2 cellular contexts compared by ENCODE assay signal in the genomic region with DNA sequence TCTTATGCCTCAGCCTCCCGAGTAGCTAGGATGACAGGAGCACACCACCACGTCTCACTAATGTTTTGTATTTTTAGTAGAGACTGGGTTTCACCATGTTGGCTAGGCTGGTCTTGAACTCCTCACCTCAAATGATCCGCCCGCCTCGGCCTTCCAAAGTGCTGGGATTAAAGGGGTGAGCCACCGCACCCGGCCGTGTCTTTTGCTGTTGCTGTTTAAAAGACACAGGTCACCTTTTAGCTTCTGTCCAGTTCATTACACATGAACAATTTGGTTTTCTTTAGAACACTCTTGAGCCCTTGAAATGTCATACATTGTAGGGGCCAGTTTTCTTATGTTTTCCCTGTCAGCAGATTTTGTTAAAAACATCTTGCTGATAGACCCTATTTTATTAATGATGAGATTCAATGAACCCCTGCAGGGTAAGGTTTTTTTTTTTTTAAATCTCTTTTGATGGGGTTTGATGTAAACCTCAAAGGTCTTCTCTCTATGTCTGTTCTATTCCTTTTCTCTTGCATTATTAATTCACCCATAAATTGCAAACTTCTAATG.
A peak's percentile ranks its signal among the peaks of the same experiment; 100 is the strongest.
TF ChIP-seq lines count a peak whose summit lies in the region.

No MANE protein-coding gene starts in this region.

TF ChIP-seq in HCT116, 20 proteins besides CTCF, POLR2A, EP300 and RAD21:
- TF ChIP-seq SRF (IDR thresholded peaks at IDR 0.05; ENCODE audit: low read depth): no peak
- TF ChIP-seq CBX3 (IDR thresholded peaks at IDR 0.05; ENCODE audit: low read depth): no peak
- TF ChIP-seq SIN3A (IDR thresholded peaks at IDR 0.05; ENCODE audit: low read depth): no peak
- TF ChIP-seq EZH2 (IDR thresholded peaks at IDR 0.05): no peak
- TF ChIP-seq JUND (IDR thresholded peaks at IDR 0.05): no peak
- TF ChIP-seq, protein P1, sequence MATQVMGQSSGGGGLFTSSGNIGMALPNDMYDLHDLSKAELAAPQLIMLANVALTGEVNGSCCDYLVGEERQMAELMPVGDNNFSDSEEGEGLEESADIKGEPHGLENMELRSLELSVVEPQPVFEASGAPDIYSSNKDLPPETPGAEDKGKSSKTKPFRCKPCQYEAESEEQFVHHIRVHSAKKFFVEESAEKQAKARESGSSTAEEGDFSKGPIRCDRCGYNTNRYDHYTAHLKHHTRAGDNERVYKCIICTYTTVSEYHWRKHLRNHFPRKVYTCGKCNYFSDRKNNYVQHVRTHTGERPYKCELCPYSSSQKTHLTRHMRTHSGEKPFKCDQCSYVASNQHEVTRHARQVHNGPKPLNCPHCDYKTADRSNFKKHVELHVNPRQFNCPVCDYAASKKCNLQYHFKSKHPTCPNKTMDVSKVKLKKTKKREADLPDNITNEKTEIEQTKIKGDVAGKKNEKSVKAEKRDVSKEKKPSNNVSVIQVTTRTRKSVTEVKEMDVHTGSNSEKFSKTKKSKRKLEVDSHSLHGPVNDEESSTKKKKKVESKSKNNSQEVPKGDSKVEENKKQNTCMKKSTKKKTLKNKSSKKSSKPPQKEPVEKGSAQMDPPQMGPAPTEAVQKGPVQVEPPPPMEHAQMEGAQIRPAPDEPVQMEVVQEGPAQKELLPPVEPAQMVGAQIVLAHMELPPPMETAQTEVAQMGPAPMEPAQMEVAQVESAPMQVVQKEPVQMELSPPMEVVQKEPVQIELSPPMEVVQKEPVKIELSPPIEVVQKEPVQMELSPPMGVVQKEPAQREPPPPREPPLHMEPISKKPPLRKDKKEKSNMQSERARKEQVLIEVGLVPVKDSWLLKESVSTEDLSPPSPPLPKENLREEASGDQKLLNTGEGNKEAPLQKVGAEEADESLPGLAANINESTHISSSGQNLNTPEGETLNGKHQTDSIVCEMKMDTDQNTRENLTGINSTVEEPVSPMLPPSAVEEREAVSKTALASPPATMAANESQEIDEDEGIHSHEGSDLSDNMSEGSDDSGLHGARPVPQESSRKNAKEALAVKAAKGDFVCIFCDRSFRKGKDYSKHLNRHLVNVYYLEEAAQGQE (IDR thresholded peaks at IDR 0.05; ENCODE audit: low read depth): no peak
- TF ChIP-seq, protein P2, sequence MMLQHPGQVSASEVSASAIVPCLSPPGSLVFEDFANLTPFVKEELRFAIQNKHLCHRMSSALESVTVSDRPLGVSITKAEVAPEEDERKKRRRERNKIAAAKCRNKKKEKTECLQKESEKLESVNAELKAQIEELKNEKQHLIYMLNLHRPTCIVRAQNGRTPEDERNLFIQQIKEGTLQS (IDR thresholded peaks at IDR 0.05): no peak
- TF ChIP-seq, protein P3, sequence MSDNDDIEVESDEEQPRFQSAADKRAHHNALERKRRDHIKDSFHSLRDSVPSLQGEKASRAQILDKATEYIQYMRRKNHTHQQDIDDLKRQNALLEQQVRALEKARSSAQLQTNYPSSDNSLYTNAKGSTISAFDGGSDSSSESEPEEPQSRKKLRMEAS (IDR thresholded peaks at IDR 0.05): no peak
- TF ChIP-seq FOSL1 (IDR thresholded peaks at IDR 0.05; ENCODE audit: low read depth): no peak
- TF ChIP-seq ZNF274 (IDR thresholded peaks at IDR 0.05; ENCODE audit: low read depth, low read length): no peak
- no peak for TF ChIP-seq EGR1 (IDR thresholded peaks at IDR 0.05; ENCODE audit: low read depth)

TF ChIP-seq in K562, 482 proteins besides CTCF, POLR2A, EP300 and RAD21:
- TF ChIP-seq, protein P4, sequence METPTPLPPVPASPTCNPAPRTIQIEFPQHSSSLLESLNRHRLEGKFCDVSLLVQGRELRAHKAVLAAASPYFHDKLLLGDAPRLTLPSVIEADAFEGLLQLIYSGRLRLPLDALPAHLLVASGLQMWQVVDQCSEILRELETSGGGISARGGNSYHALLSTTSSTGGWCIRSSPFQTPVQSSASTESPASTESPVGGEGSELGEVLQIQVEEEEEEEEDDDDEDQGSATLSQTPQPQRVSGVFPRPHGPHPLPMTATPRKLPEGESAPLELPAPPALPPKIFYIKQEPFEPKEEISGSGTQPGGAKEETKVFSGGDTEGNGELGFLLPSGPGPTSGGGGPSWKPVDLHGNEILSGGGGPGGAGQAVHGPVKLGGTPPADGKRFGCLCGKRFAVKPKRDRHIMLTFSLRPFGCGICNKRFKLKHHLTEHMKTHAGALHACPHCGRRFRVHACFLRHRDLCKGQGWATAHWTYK (CRISPR knock-in tag; IDR thresholded peaks at IDR 0.05): no peak
- TF ChIP-seq ZNF316 (IDR thresholded peaks at IDR 0.05) (peak; percentile 67; the same call in 1 of the 2 replicates), KAT8 (IDR thresholded peaks at IDR 0.05; ENCODE audit: low read depth) (no peak), MAFF (IDR thresholded peaks at IDR 0.05; ENCODE audit: low read length) (peak; percentile 9; the same call in 1 of the 2 replicates), SIN3A (IDR thresholded peaks at IDR 0.05; ENCODE audit: borderline replicate concordance in 2 of 2, control insufficient read depth in 1 of 2, low read depth in 2 of 2, low read length in 2 of 2) (no peak)
- TF ChIP-seq, protein P5, sequence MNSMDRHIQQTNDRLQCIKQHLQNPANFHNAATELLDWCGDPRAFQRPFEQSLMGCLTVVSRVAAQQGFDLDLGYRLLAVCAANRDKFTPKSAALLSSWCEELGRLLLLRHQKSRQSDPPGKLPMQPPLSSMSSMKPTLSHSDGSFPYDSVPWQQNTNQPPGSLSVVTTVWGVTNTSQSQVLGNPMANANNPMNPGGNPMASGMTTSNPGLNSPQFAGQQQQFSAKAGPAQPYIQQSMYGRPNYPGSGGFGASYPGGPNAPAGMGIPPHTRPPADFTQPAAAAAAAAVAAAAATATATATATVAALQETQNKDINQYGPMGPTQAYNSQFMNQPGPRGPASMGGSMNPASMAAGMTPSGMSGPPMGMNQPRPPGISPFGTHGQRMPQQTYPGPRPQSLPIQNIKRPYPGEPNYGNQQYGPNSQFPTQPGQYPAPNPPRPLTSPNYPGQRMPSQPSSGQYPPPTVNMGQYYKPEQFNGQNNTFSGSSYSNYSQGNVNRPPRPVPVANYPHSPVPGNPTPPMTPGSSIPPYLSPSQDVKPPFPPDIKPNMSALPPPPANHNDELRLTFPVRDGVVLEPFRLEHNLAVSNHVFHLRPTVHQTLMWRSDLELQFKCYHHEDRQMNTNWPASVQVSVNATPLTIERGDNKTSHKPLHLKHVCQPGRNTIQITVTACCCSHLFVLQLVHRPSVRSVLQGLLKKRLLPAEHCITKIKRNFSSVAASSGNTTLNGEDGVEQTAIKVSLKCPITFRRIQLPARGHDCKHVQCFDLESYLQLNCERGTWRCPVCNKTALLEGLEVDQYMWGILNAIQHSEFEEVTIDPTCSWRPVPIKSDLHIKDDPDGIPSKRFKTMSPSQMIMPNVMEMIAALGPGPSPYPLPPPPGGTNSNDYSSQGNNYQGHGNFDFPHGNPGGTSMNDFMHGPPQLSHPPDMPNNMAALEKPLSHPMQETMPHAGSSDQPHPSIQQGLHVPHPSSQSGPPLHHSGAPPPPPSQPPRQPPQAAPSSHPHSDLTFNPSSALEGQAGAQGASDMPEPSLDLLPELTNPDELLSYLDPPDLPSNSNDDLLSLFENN (IDR thresholded peaks at IDR 0.05; ENCODE audit: low read depth in 2 of 2, low read length in 2 of 2): no peak
- TF ChIP-seq, protein P6, sequence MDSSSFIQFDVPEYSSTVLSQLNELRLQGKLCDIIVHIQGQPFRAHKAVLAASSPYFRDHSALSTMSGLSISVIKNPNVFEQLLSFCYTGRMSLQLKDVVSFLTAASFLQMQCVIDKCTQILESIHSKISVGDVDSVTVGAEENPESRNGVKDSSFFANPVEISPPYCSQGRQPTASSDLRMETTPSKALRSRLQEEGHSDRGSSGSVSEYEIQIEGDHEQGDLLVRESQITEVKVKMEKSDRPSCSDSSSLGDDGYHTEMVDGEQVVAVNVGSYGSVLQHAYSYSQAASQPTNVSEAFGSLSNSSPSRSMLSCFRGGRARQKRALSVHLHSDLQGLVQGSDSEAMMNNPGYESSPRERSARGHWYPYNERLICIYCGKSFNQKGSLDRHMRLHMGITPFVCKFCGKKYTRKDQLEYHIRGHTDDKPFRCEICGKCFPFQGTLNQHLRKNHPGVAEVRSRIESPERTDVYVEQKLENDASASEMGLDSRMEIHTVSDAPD (CRISPR knock-in tag; IDR thresholded peaks at IDR 0.05): no peak
- TF ChIP-seq, protein P7, sequence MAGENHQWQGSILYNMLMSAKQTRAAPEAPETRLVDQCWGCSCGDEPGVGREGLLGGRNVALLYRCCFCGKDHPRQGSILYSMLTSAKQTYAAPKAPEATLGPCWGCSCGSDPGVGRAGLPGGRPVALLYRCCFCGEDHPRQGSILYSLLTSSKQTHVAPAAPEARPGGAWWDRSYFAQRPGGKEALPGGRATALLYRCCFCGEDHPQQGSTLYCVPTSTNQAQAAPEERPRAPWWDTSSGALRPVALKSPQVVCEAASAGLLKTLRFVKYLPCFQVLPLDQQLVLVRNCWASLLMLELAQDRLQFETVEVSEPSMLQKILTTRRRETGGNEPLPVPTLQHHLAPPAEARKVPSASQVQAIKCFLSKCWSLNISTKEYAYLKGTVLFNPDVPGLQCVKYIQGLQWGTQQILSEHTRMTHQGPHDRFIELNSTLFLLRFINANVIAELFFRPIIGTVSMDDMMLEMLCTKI (IDR thresholded peaks at IDR 0.05; ENCODE audit: partially characterized antibody): no peak
